ENCODE assay signal across 8 cellular contexts in genomic region chr10:69335063-69335587, GRCh38. TPM values are rescaled to one million over a fixed set of nuclear protein-coding genes. Genes with fewer than 3 reads are reported as not detected.
DNase-seq lines count a peak whose midpoint lies in the region; ATAC-seq and TF ChIP-seq lines count a peak whose summit lies in the region.

No MANE protein-coding gene starts in this region.

- H3K4me3 Mint-ChIP-seq in activated CD4-positive, alpha-beta memory T cell treated with anti-CD3 and anti-CD28 coated beads, Interleukin-2, amount 10 ng/mL, durations not matched to agents 7 days and 5 days = peak overlapping the region; percentile 34

- POLR2A ChIA-PET in activated CD4-positive, alpha-beta memory T cell treated with anti-CD3 and anti-CD28 coated beads, Interleukin-2, amount 10 ng/mL, durations not matched to agents 7 days and 5 days (lab: Charles Lee) = interaction anchor here (3.9 to 4.7 kb wide), 2 partner anchors 10 to 16 kb away, joined by 14 to 35 read pairs; no protein-coding TSS in a partner anchor

- H3K27me3 ChIP-seq in gastroesophageal sphincter (no peaks in the 10 kb centered on the region), skeletal muscle tissue (ENCODE audit: control insufficient read depth in 3 of 3, insufficient read depth in 3 of 3, low read length in 3 of 3) (no peaks in the 10 kb centered on the region)

- TF ChIP-seq CTCF in gastroesophageal sphincter (IDR thresholded peaks at IDR 0.05) = no peak

- H3K36me3 ChIP-seq in gastroesophageal sphincter (no peaks in the 10 kb centered on the region), skeletal muscle tissue (ENCODE audit: control insufficient read depth in 3 of 3, insufficient read depth in 3 of 3, low read length in 3 of 3) (no peaks in the 10 kb centered on the region)

- no peak for TF ChIP-seq POLR2A in gastroesophageal sphincter (IDR thresholded peaks at IDR 0.05)

- peaks cover 15 to 100% (median 71%) of the 10 kb centered on the region in 3 donors for H3K4me1 ChIP-seq in gastroesophageal sphincter
- peaks cover 60 to 71% (median 68%) of the 10 kb centered on the region in 3 donors for H3K4me1 ChIP-seq in skeletal muscle tissue (ENCODE audit: control insufficient read depth in 3 of 3, insufficient read depth in 3 of 3, low read length in 3 of 3)

- H3K9ac ChIP-seq in skeletal muscle tissue (ENCODE audit: low read depth in 1 of 3, low read length in 3 of 3) = peak overlapping the region in 2 of 3 donors; percentile 40 to 60

- TF ChIP-seq EP300 in gastroesophageal sphincter (IDR thresholded peaks at IDR 0.05) = no peak

- H3K4me1 Mint-ChIP-seq in activated CD4-positive, alpha-beta memory T cell treated with anti-CD3 and anti-CD28 coated beads, Interleukin-2, amount 10 ng/mL, durations not matched to agents 7 days and 5 days = peaks cover 61% of the 10 kb centered on the region

- H3K4me3 ChIP-seq in gastroesophageal sphincter (peak overlapping the region in 1 of 2 donors; percentile 10), skeletal muscle tissue (ENCODE audit: low read length in 3 of 3) (peak overlapping the region; percentile 9 to 25 (median 13))

- peaks cover 36% of the 10 kb centered on the region for H3K36me3 Mint-ChIP-seq in activated CD4-positive, alpha-beta memory T cell treated with anti-CD3 and anti-CD28 coated beads, Interleukin-2, amount 10 ng/mL, durations not matched to agents 7 days and 5 days (ENCODE audit: low read depth)

- no peaks in the 10 kb centered on the region for H3K27me3 Mint-ChIP-seq in activated CD4-positive, alpha-beta memory T cell treated with anti-CD3 and anti-CD28 coated beads, Interleukin-2, amount 10 ng/mL, durations not matched to agents 7 days and 5 days

- 20% methylated on average over 1 of the region's 13 CpGs; no CpG with 5 or more reads in 1 of the 2 donors for WGBS in gastroesophageal sphincter (ENCODE audit: low coverage in 1 of 2), 2 donors

- DNase-seq in activated CD4-positive, alpha-beta memory T cell treated with anti-CD3 and anti-CD28 coated beads, Interleukin-2, amount 10 ng/mL, durations not matched to agents 7 days and 5 days = peak; percentile 51
- DNase-seq in NCI-H2196 treated with DMSO at 0.1 percent for 48 hours (lab: John Stamatoyannopoulos, UW; ENCODE audit: unreplicated experiment) = no peak
- no peak for DNase-seq in kidney glomerular epithelial cell (lab: John Stamatoyannopoulos, UW)

- CTCF ChIA-PET in activated CD4-positive, alpha-beta memory T cell treated with anti-CD3 and anti-CD28 coated beads, Interleukin-2, amount 10 ng/mL, durations not matched to agents 7 days and 5 days (lab: Charles Lee) = interaction anchor here (0.7 to 1.3 kb wide), 2 partner anchors 12 to 73 kb away, joined by 3 to 7 read pairs; no protein-coding TSS in a partner anchor

- H3K9me3 ChIP-seq in gastroesophageal sphincter (no peaks in the 10 kb centered on the region), skeletal muscle tissue (ENCODE audit: control insufficient read depth in 3 of 3, low read length in 3 of 3) (no peaks in the 10 kb centered on the region)

- H3K27ac Mint-ChIP-seq in activated CD4-positive, alpha-beta memory T cell treated with anti-CD3 and anti-CD28 coated beads, Interleukin-2, amount 10 ng/mL, durations not matched to agents 7 days and 5 days = peak overlapping the region; percentile 77

- peak; percentile 50 for ATAC-seq in HG03045 (IDR thresholded peaks at IDR 0.05; ENCODE audit: unreplicated experiment)
- peak; percentile 48 for ATAC-seq in gastroesophageal sphincter
- no peak for ATAC-seq in HG03354 (IDR thresholded peaks at IDR 0.05; ENCODE audit: poor library complexity, severe bottlenecking, unreplicated experiment)
- ATAC-seq in HG02938 (IDR thresholded peaks at IDR 0.05; ENCODE audit: unreplicated experiment) = no peak

- H3K27ac ChIP-seq in gastroesophageal sphincter (peak overlapping the region; percentile 49 to 88 (median 84)), skeletal muscle tissue (ENCODE audit: low read depth, low read length) (peak overlapping the region; percentile 52)

- no peaks in the 10 kb centered on the region for H3K9me3 Mint-ChIP-seq in activated CD4-positive, alpha-beta memory T cell treated with anti-CD3 and anti-CD28 coated beads, Interleukin-2, amount 10 ng/mL, durations not matched to agents 7 days and 5 days

RNA-seq across cellular contexts. Expression of gene HK1, which starts 56.8 kb away (rescaled TPM):
- total RNA-seq in activated CD4-positive, alpha-beta memory T cell treated with anti-CD3 and anti-CD28 coated beads, Interleukin-2, amount 10 ng/mL, durations not matched to agents 7 days and 5 days = 100 to 1,000 TPM; 142 to 146 TPM
- 100 to 1,000 TPM in 3 of 4 donors, 10 to 100 TPM in 1; 92.5 to 216 (median 126) TPM for total RNA-seq in gastroesophageal sphincter
- 32.4 TPM for total RNA-seq in skeletal muscle tissue

Comparison
In these comparisons a context has a peak if more than half of its experiments do, and no peak if none do; other contexts are left out.
1. ATAC-seq: peak in HG03045 (single experiment) and gastroesophageal sphincter (single experiment); none in HG03354 (single experiment) and HG02938 (single experiment).